In genomic region chr1:26265405-26265804, GRCh38 we compare ENCODE assay signal across 17 cellular contexts. TPM values are rescaled to one million over a fixed set of nuclear protein-coding genes. Genes with fewer than 3 reads are reported as not detected.
DNase-seq lines count a peak whose midpoint lies in the region; ATAC-seq lines count a peak whose summit lies in the region.
"Had no signal": no experiment of that assay in that cellular context is flagged by ENCODE, and none has a peak within 500 bp of the region (broad histone marks: within the 10 kb centered on the region; RNA-seq: fewer than 3 reads in every experiment).

No MANE protein-coding gene starts in this region.

- H3K27ac Mint-ChIP-seq in activated T-cell treated with anti-CD3 and anti-CD28 coated beads, Interleukin-2, amount 50 U/mL, for 24 hours, result peak overlapping the region; percentile 32
- peak overlapping the region; percentile 16 for H3K27ac Mint-ChIP-seq in activated T-helper 17 cell treated with anti-CD3 and anti-CD28 coated beads, Interleukin-2, amount 50 U/mL, for 72 hours
- H3K27ac Mint-ChIP-seq in stimulated activated naive B cell treated with anti-CD40 and anti-IgM and Interleukin-4, amounts not matched to agents 10 μg/mL and 1 μg/mL and 100 μg/mL, for 72 hours, result no peak overlapping the region
- no peak overlapping the region for H3K27ac Mint-ChIP-seq in T-cell
- H3K27ac Mint-ChIP-seq: B cell; CD8-positive, alpha-beta T cell had no signal

- CTCF ChIA-PET in T-cell (lab: Charles Lee), result interaction anchor here in 1 of 2 donors (0.6 kb wide), 1 partner anchor 166 kb away, joined by 3 read pairs; no protein-coding TSS in a partner anchor

- peaks cover 13% of the 10 kb centered on the region for H3K9me3 Mint-ChIP-seq in activated T-cell treated with anti-CD3 and anti-CD28 coated beads, Interleukin-2, amount 50 U/mL, for 24 hours
- H3K9me3 Mint-ChIP-seq in activated T-helper 17 cell treated with anti-CD3 and anti-CD28 coated beads, Interleukin-2, amount 50 U/mL, for 72 hours, result peaks cover 7% of the 10 kb centered on the region
- peaks cover 7 to 11% of the 10 kb centered on the region in 2 donors for H3K9me3 Mint-ChIP-seq in stimulated activated naive B cell treated with anti-CD40 and anti-IgM and Interleukin-4, amounts not matched to agents 10 μg/mL and 1 μg/mL and 100 μg/mL, for 72 hours
- peaks cover 6 to 13% (median 11%) of the 10 kb centered on the region in 3 donors for H3K9me3 Mint-ChIP-seq in T-cell

- H3K27me3 Mint-ChIP-seq in activated T-cell treated with anti-CD3 and anti-CD28 coated beads, Interleukin-2, amount 50 U/mL, for 24 hours, result no peaks in the 10 kb centered on the region
- no peaks in the 10 kb centered on the region for H3K27me3 Mint-ChIP-seq in activated T-helper 17 cell treated with anti-CD3 and anti-CD28 coated beads, Interleukin-2, amount 50 U/mL, for 72 hours
- no peaks in the 10 kb centered on the region for H3K27me3 Mint-ChIP-seq in stimulated activated naive B cell treated with anti-CD40 and anti-IgM and Interleukin-4, amounts not matched to agents 10 μg/mL and 1 μg/mL and 100 μg/mL, for 72 hours
- no peaks in the 10 kb centered on the region for H3K27me3 Mint-ChIP-seq in T-cell
- H3K27me3 Mint-ChIP-seq: B cell had no signal

- no peak for DNase-seq in activated T-cell treated with anti-CD3 and anti-CD28 coated beads, Interleukin-2, amount 50 U/mL, for 24 hours
- no peak for DNase-seq in activated T-cell treated with anti-CD3 and anti-CD28 coated beads, Interleukin-2, amount 50 U/mL, for 1 hour
- no peak for DNase-seq in stimulated activated naive B cell treated with anti-CD40 and anti-IgM and Interleukin-4, amounts not matched to agents 10 μg/mL and 1 μg/mL and 100 μg/mL, for 72 hours
- no peak for DNase-seq in T-cell
- DNase-seq: Calu3; CD8-positive, alpha-beta T cell; DMS 273 treated with DMSO at 0.1 percent for 48 hours; DMS53; DND-41; EL; H9 had no signal

- peaks cover 95% of the 10 kb centered on the region for H3K36me3 Mint-ChIP-seq in activated T-cell treated with anti-CD3 and anti-CD28 coated beads, Interleukin-2, amount 50 U/mL, for 24 hours (ENCODE audit: low read depth)
- peaks cover 99% of the 10 kb centered on the region for H3K36me3 Mint-ChIP-seq in activated T-helper 17 cell treated with anti-CD3 and anti-CD28 coated beads, Interleukin-2, amount 50 U/mL, for 72 hours (ENCODE audit: low read depth)
- H3K36me3 Mint-ChIP-seq in stimulated activated naive B cell treated with anti-CD40 and anti-IgM and Interleukin-4, amounts not matched to agents 10 μg/mL and 1 μg/mL and 100 μg/mL, for 72 hours, result peaks cover 48 to 76% of the 10 kb centered on the region in 2 donors
- peaks cover 59% of the 10 kb centered on the region for H3K36me3 Mint-ChIP-seq in T-cell

- ATAC-seq in activated T-helper 17 cell treated with anti-CD3 and anti-CD28 coated beads, Interleukin-2, amount 50 U/mL, for 72 hours (replicated peaks), result peak; percentile 74
- peak; percentile 41 to 51 for ATAC-seq in stimulated activated naive B cell treated with anti-CD40 and anti-IgM and Interleukin-4, amounts not matched to agents 10 μg/mL and 1 μg/mL and 100 μg/mL, for 72 hours (replicated peaks)
- ATAC-seq in T-cell (replicated peaks in 1 of 4) (no peak), GM18870 (IDR thresholded peaks at IDR 0.05; ENCODE audit: unreplicated experiment) (no peak)
- ATAC-seq: CD8-positive, alpha-beta T cell; GM12878; HepG2 had no signal

- no peak overlapping the region for H3K4me3 Mint-ChIP-seq in activated T-cell treated with anti-CD3 and anti-CD28 coated beads, Interleukin-2, amount 50 U/mL, for 24 hours
- no peak overlapping the region for H3K4me3 Mint-ChIP-seq in activated T-helper 17 cell treated with anti-CD3 and anti-CD28 coated beads, Interleukin-2, amount 50 U/mL, for 72 hours
- H3K4me3 Mint-ChIP-seq in stimulated activated naive B cell treated with anti-CD40 and anti-IgM and Interleukin-4, amounts not matched to agents 10 μg/mL and 1 μg/mL and 100 μg/mL, for 72 hours, result no peak overlapping the region
- no peak overlapping the region for H3K4me3 Mint-ChIP-seq in T-cell
- H3K4me3 Mint-ChIP-seq: B cell; CD8-positive, alpha-beta T cell; H9 had no signal

- POLR2A ChIA-PET in T-cell (lab: Charles Lee), result no interaction called here

- H3K4me1 Mint-ChIP-seq in activated T-cell treated with anti-CD3 and anti-CD28 coated beads, Interleukin-2, amount 50 U/mL, for 24 hours (ENCODE audit: low read depth), result peaks cover 9% of the 10 kb centered on the region
- H3K4me1 Mint-ChIP-seq in activated T-helper 17 cell treated with anti-CD3 and anti-CD28 coated beads, Interleukin-2, amount 50 U/mL, for 72 hours, result no peaks in the 10 kb centered on the region
- peaks cover 6 to 9% of the 10 kb centered on the region in 2 donors for H3K4me1 Mint-ChIP-seq in stimulated activated naive B cell treated with anti-CD40 and anti-IgM and Interleukin-4, amounts not matched to agents 10 μg/mL and 1 μg/mL and 100 μg/mL, for 72 hours
- no peaks in the 10 kb centered on the region for H3K4me1 Mint-ChIP-seq in T-cell
- H3K4me1 Mint-ChIP-seq: H9 had no signal

RNA-seq across cellular contexts. Expression of gene SH3BGRL3, which starts 14.5 kb away (rescaled TPM):
- 100 to 1,000 TPM; 258 to 280 TPM for total RNA-seq in activated T-helper 17 cell treated with anti-CD3 and anti-CD28 coated beads, Interleukin-2, amount 50 U/mL, for 72 hours
- 100 to 1,000 TPM; 218 to 457 (median 370) TPM for total RNA-seq in T-cell

RNA-seq across cellular contexts. Expression of gene CEP85, which starts 31.4 kb away (rescaled TPM):
- 10 to 100 TPM; 34.8 to 37.7 TPM for total RNA-seq in activated T-helper 17 cell treated with anti-CD3 and anti-CD28 coated beads, Interleukin-2, amount 50 U/mL, for 72 hours
- total RNA-seq in T-cell, result 10 to 100 TPM; 14.2 to 28.5 (median 20.7) TPM

RNA-seq across cellular contexts. Expression of gene UBXN11, which starts 41.0 kb away (rescaled TPM):
- total RNA-seq in activated T-helper 17 cell treated with anti-CD3 and anti-CD28 coated beads, Interleukin-2, amount 50 U/mL, for 72 hours, result 10 to 100 TPM; 17.9 to 23.2 TPM
- total RNA-seq in T-cell, result 100 to 1,000 TPM in 3 of 5 donors, 10 to 100 TPM in 2; 39.5 to 112 (median 104) TPM

RNA-seq across cellular contexts. Expression of gene CD52, which starts 52.4 kb away (rescaled TPM):
- total RNA-seq in activated T-helper 17 cell treated with anti-CD3 and anti-CD28 coated beads, Interleukin-2, amount 50 U/mL, for 72 hours, result 100 to 1,000 TPM; 218 to 542 TPM
- total RNA-seq in T-cell, result 1,000 to 10,000 TPM in 4 of 5 donors, 100 to 1,000 TPM in 1; 994 to 1,121 (median 1,054) TPM
- total RNA-seq: A172, Calu3, HepG2 had no signal

Comparison
In these comparisons a context has a peak if more than half of its experiments do, and no peak if none do; other contexts are left out.
1. H3K27ac Mint-ChIP-seq: peak in activated T-cell treated with anti-CD3 and anti-CD28 coated beads, Interleukin-2, amount 50 U/mL, for 24 hours (single experiment) and activated T-helper 17 cell treated with anti-CD3 and anti-CD28 coated beads, Interleukin-2, amount 50 U/mL, for 72 hours (single experiment); none in stimulated activated naive B cell treated with anti-CD40 and anti-IgM and Interleukin-4, amounts not matched to agents 10 μg/mL and 1 μg/mL and 100 μg/mL, for 72 hours (single experiment) and T-cell (0 of 2).
2. ATAC-seq: peak in activated T-helper 17 cell treated with anti-CD3 and anti-CD28 coated beads, Interleukin-2, amount 50 U/mL, for 72 hours (single experiment) and stimulated activated naive B cell treated with anti-CD40 and anti-IgM and Interleukin-4, amounts not matched to agents 10 μg/mL and 1 μg/mL and 100 μg/mL, for 72 hours (2 of 2); none in T-cell (0 of 4) and GM18870 (single experiment).